In genomic region chr11:120781486-120782120, GRCh38 we compare ENCODE assay signal across 24 cellular contexts.
"Had no signal": no experiment of that assay in that cellular context is flagged by ENCODE, and none has a peak within 500 bp of the region (broad histone marks: within the 10 kb centered on the region; RNA-seq: fewer than 3 reads in every experiment).

No MANE protein-coding gene starts in this region.

- H3K4me3 ChIP-seq: cardiac muscle cell, coronary artery, gastroesophageal sphincter, lung, thoracic aorta, transverse colon, upper lobe of right lung had no signal

- H3K9me3 Mint-ChIP-seq: effector memory CD8-positive, alpha-beta T cell; memory B cell; natural killer cell; stimulated activated memory B cell treated with anti-CD40 and anti-IgM and Interleukin-4, amounts not matched to agents 10 μg/mL and 1 μg/mL and 100 μg/mL, for 72 hours; stimulated activated naive CD8-positive, alpha-beta T cell treated with anti-CD3 and anti-CD28 coated beads, Interleukin-15, Interleukin-2, amounts not matched to agents 100 ng/mL and 50 ng/mL, for 24 hours had no signal

- H3K27ac ChIP-seq: cardiac muscle cell, coronary artery, epithelial cell of prostate, foreskin keratinocyte, gastroesophageal sphincter, neutrophil, parathyroid adenoma, thoracic aorta, transverse colon, upper lobe of right lung had no signal

- H3K4me1 Mint-ChIP-seq: stimulated activated memory B cell treated with anti-CD40 and anti-IgM and Interleukin-4, amounts not matched to agents 10 μg/mL and 1 μg/mL and 100 μg/mL, for 72 hours had no signal

- H3K27me3 ChIP-seq: foreskin keratinocyte, upper lobe of right lung had no signal

- DNase-seq: dermis blood vessel endothelial cell; effector memory CD8-positive, alpha-beta T cell; foreskin keratinocyte; hypothalamus; immature natural killer cell; natural killer cell; stimulated activated CD4-positive, alpha-beta T cell treated with anti-CD3 and anti-CD28 coated beads, Interleukin-4, amount 100 ng/mL, for 4 hours; transverse colon; upper lobe of right lung had no signal

- FAIRE-seq: keratinocyte had no signal

- H3K79me2 ChIP-seq: parathyroid adenoma had no signal

- H3K4me3 Mint-ChIP-seq: effector memory CD8-positive, alpha-beta T cell; immature natural killer cell; memory B cell; natural killer cell; stimulated activated memory B cell treated with anti-CD40 and anti-IgM and Interleukin-4, amounts not matched to agents 10 μg/mL and 1 μg/mL and 100 μg/mL, for 72 hours; stimulated activated naive CD8-positive, alpha-beta T cell treated with anti-CD3 and anti-CD28 coated beads, Interleukin-15, Interleukin-2, amounts not matched to agents 100 ng/mL and 50 ng/mL, for 24 hours had no signal

- H3K36me3 ChIP-seq: cardiac muscle cell, gastroesophageal sphincter, neutrophil, thoracic aorta, transverse colon, upper lobe of right lung had no signal

- H3K9ac ChIP-seq: parathyroid adenoma had no signal

- H3K9me3 ChIP-seq: gastroesophageal sphincter, neutrophil, thoracic aorta, transverse colon, upper lobe of right lung had no signal

- H3K27ac Mint-ChIP-seq: effector memory CD8-positive, alpha-beta T cell; memory B cell; progenitor cell of endocrine pancreas; stimulated activated memory B cell treated with anti-CD40 and anti-IgM and Interleukin-4, amounts not matched to agents 10 μg/mL and 1 μg/mL and 100 μg/mL, for 72 hours; stimulated activated naive CD8-positive, alpha-beta T cell treated with anti-CD3 and anti-CD28 coated beads, Interleukin-15, Interleukin-2, amounts not matched to agents 100 ng/mL and 50 ng/mL, for 24 hours had no signal

- H3K4me1 ChIP-seq: foreskin keratinocyte, gastroesophageal sphincter, parathyroid adenoma, transverse colon, upper lobe of right lung had no signal

- H2AFZ ChIP-seq: parathyroid adenoma had no signal

- ATAC-seq: effector memory CD8-positive, alpha-beta T cell; esophagus mucosa; foreskin keratinocyte; gastroesophageal sphincter; natural killer cell; sciatic nerve; stimulated activated memory B cell treated with anti-CD40 and anti-IgM and Interleukin-4, amounts not matched to agents 10 μg/mL and 1 μg/mL and 100 μg/mL, for 72 hours; upper lobe of right lung had no signal

- H3K36me3 Mint-ChIP-seq: memory B cell; natural killer cell; stimulated activated memory B cell treated with anti-CD40 and anti-IgM and Interleukin-4, amounts not matched to agents 10 μg/mL and 1 μg/mL and 100 μg/mL, for 72 hours had no signal
